Comparison of ENCODE assay signal across 19 cellular contexts in genomic region chr1:228872080-228872479, GRCh38.
DNase-seq lines count a peak whose midpoint lies in the region; ATAC-seq and TF ChIP-seq lines count a peak whose summit lies in the region.
"Had no signal": no experiment of that assay in that cellular context is flagged by ENCODE, and none has a peak within 500 bp of the region (broad histone marks: within the 10 kb centered on the region; RNA-seq: fewer than 3 reads in every experiment).

No MANE protein-coding gene starts in this region.

- H3K4me1 ChIP-seq in Panc1 (ENCODE audit: control insufficient read depth, insufficient read depth, low read length): peaks cover 20% of the 10 kb centered on the region
- H3K4me1 ChIP-seq in aorta (ENCODE audit: control insufficient read depth in 1 of 2, insufficient read depth in 2 of 2, low read length in 2 of 2): no peaks in the 10 kb centered on the region

- no peaks in the 10 kb centered on the region for H3K9me3 ChIP-seq in Panc1 (ENCODE audit: control insufficient read depth, insufficient read depth, low read depth, low read length)
- no peaks in the 10 kb centered on the region for H3K9me3 ChIP-seq in aorta (ENCODE audit: control insufficient read depth, low read length)

- 94 to 95% methylated on average over 7 of the region's 7 CpGs for WGBS in aorta, 2 donors

- no peaks in the 10 kb centered on the region for H3K9me3 Mint-ChIP-seq in neural crest cell
- H3K9me3 Mint-ChIP-seq: CD4-positive, alpha-beta memory T cell had no signal

- no peaks in the 10 kb centered on the region for H3K36me3 Mint-ChIP-seq in neural crest cell (ENCODE audit: low read depth)
- H3K36me3 Mint-ChIP-seq: CD4-positive, alpha-beta memory T cell had no signal

- no peak for TF ChIP-seq CTCF in Panc1 (IDR thresholded peaks at IDR 0.05)
- TF ChIP-seq CTCF in dorsolateral prefrontal cortex (IDR thresholded peaks at IDR 0.05 in 54 of 56, conservative IDR thresholded peaks at IDR 0.05 in 2 of 56; ENCODE audit: low read depth in 1 of 56, partially characterized antibody in 56 of 56): no peak
- peak; percentile 26 for TF ChIP-seq CTCF in neural crest cell (conservative IDR thresholded peaks at IDR 0.05)

- H3K27me3 ChIP-seq in Panc1 (ENCODE audit: control insufficient read depth, insufficient read depth, low read length): no peaks in the 10 kb centered on the region
- H3K27me3 ChIP-seq in dorsolateral prefrontal cortex: no peaks in the 10 kb centered on the region
- H3K27me3 ChIP-seq in aorta (ENCODE audit: control insufficient read depth in 1 of 2, insufficient read depth in 2 of 2, low read length in 1 of 2): no peaks in the 10 kb centered on the region

- in situ Hi-C loops in Panc1 (cut with HindIII; ENCODE audit: low pct_unique_long_range_greater_than_20kb, low sequenced_read_pairs): no loop called here

- no peak overlapping the region for H3K27ac Mint-ChIP-seq in neural crest cell (ENCODE audit: unreplicated experiment)
- H3K27ac Mint-ChIP-seq: B cell had no signal

- H3K27ac ChIP-seq in Panc1 (ENCODE audit: low read length) (0 out of 2 replicates have a peak overlapping the region, but pooled peaks have one; percentile 23), dorsolateral prefrontal cortex (peak overlapping the region in 57 of 59 donors; percentile 30 to 94 (median 84)), aorta (ENCODE audit: low read depth in 1 of 2, low read length in 2 of 2) (no peak overlapping the region)

- POLR2A ChIA-PET in Panc1 (lab: Charles Lee): interaction anchor here (0.7 kb wide), 1 partner anchor 207 kb away, joined by 5 read pairs; no protein-coding TSS in a partner anchor

- no peaks in the 10 kb centered on the region for H3K27me3 Mint-ChIP-seq in neural crest cell (ENCODE audit: low read depth)
- H3K27me3 Mint-ChIP-seq: CD4-positive, alpha-beta memory T cell had no signal

- no peak overlapping the region for H3K4me3 ChIP-seq in Panc1 (ENCODE audit: low read depth in 2 of 2, low read length in 2 of 2)
- H3K4me3 ChIP-seq in dorsolateral prefrontal cortex: no peak overlapping the region
- no peak overlapping the region for H3K4me3 ChIP-seq in aorta (ENCODE audit: low read length in 2 of 2)
- H3K4me3 ChIP-seq: GM12878 had no signal

- intact Hi-C loops in Panc1 (cut with micrococcal nuclease; ENCODE audit: unreplicated experiment) (no loop called here), dorsolateral prefrontal cortex (cut with DNase I) (no loop called here), aorta (cut with DNase I) (no loop called here)

- no peak for ATAC-seq in Panc1
- no peak for ATAC-seq in aorta (ENCODE audit: low FRiP score)
- no peak for ATAC-seq in GM18868 (IDR thresholded peaks at IDR 0.05; ENCODE audit: unreplicated experiment)
- ATAC-seq: GM12878, HCT116 had no signal

- no peak for DNase-seq in Panc1 (ENCODE audit: low read depth, low spot score)
- no peak for DNase-seq in dorsolateral prefrontal cortex
- DNase-seq in neural crest cell (ENCODE audit: low read depth, low spot score): no peak
- peak; percentile 39 for DNase-seq in ureter (ENCODE audit: low spot score)
- no peak for DNase-seq in activated CD4-positive, alpha-beta T cell treated with anti-CD3 and anti-CD28 coated beads for 1 hour
- no peak for DNase-seq in aorta
- DNase-seq: ACHN; CD4-positive, alpha-beta memory T cell; DMS79; Karpas-422; MM.1S; NCI-H1105 treated with DMSO at 0.1 percent for 48 hours; NCI-H187; NCI-H446 treated with DMSO at 0.1 percent for 48 hours; NCI-H774 had no signal

- no TSS peak for BruUV-seq in Panc1 (replicated peaks; lab: Mats Ljungman, UMichigan)

- H3K4me1 Mint-ChIP-seq in neural crest cell: peaks cover 25% of the 10 kb centered on the region
- H3K4me1 Mint-ChIP-seq: B cell; CD4-positive, alpha-beta memory T cell had no signal

- H3K36me3 ChIP-seq in Panc1 (ENCODE audit: control insufficient read depth, insufficient read depth, low read length): no peaks in the 10 kb centered on the region
- no peaks in the 10 kb centered on the region for H3K36me3 ChIP-seq in aorta (ENCODE audit: control insufficient read depth in 1 of 2, insufficient read depth in 2 of 2, low read length in 1 of 2)

- CTCF ChIA-PET in Panc1 (lab: Charles Lee): interaction anchor here (0.7 kb wide), 1 partner anchor 10 kb away, joined by 3 read pairs; no protein-coding TSS in a partner anchor

- no peak overlapping the region for H3K4me3 Mint-ChIP-seq in neural crest cell
- H3K4me3 Mint-ChIP-seq: B cell; CD4-positive, alpha-beta memory T cell had no signal

Comparison
In these comparisons a context has a peak if more than half of its experiments do, and no peak if none do; other contexts are left out.
1. H3K27ac ChIP-seq: peak in Panc1 (single experiment) and dorsolateral prefrontal cortex (57 of 59); none in aorta (0 of 2).